In the genomic region with DNA sequence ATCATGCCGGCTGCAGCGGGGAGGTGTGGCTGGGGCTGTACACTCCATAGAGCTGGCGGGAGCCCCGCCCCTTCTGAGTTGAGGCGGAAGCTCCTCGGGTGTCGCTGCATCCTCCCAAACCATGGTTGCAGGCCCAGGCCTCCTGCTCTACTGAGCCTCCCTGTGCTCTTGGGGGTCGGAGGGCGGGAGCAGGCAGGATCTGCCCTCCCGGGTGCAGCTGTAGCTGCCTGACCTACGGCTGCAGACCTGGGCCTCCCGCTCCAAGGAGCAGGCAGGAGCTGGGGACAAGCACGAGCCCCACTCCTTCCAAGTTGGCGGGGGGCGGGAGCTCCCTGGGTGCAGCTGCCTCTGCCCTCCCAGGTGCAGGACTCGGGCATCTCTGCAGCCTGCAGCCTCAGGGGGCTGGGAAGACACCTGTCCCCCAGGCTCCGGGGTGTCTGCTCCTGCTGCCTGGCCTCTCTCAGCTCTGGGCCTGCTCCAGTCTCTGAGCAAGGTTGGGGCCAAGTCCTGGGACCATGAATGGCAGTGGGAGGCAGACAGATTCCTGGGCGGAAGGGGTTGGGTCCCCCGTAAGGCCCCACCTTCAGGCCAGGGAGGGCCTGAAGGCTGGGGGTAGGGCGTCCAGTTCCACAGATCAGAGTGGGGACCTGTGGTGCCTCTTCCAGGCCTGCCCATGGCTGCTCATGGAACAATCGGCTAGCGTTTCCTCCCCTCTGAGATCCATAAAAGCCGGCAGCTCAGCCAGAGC, we compare ENCODE assay signal across 21 cellular contexts. TPM values are rescaled to one million over a fixed set of nuclear protein-coding genes. Genes with fewer than 3 reads are reported as not detected.
A peak's percentile ranks its signal among the peaks of the same experiment; 100 is the strongest.
DNase-seq lines count a peak whose midpoint lies in the region; ATAC-seq, FAIRE-seq and TF ChIP-seq lines count a peak whose summit lies in the region.
"Had no signal": no experiment of that assay in that cellular context is flagged by ENCODE, and none has a peak within 500 bp of the region (broad histone marks: within the 10 kb centered on the region; RNA-seq: fewer than 3 reads in every experiment).

No MANE protein-coding gene starts in this region.

- no peaks in the 10 kb centered on the region for H3K27me3 ChIP-seq in H9 (ENCODE audit: insufficient read depth, low read length)
- H3K27me3 ChIP-seq in NT2/D1 (ENCODE audit: insufficient read depth, insufficient read length): no peaks in the 10 kb centered on the region
- no peaks in the 10 kb centered on the region for H3K27me3 ChIP-seq in H1 (replicated peaks in 1 of 4; ENCODE audit: control insufficient read depth in 3 of 4, extremely low read depth in 1 of 4, insufficient read depth in 3 of 4, low read length in 3 of 4)
- no peaks in the 10 kb centered on the region for H3K27me3 ChIP-seq in HAP-1 (ENCODE audit: low read depth)

- intact Hi-C loops in sciatic nerve (cut with DNase I): no loop called here
- intact Hi-C loops in posterior vena cava (cut with DNase I): no loop called here

- H3K9ac ChIP-seq in H9 (ENCODE audit: extremely low read depth, insufficient read length, low read length) (no peak overlapping the region), NT2/D1 (ENCODE audit: insufficient read length, low read depth) (peak overlapping the region; percentile 10), H1 (replicated peaks in 1 of 4; ENCODE audit: extremely low read depth in 1 of 4, low read depth in 3 of 4, low read length in 3 of 4) (no peak overlapping the region)

- TF ChIP-seq POLR2A in H1 (IDR thresholded peaks at IDR 0.05; ENCODE audit: control extremely low read depth in 1 of 2, low read depth in 2 of 2, low read length in 2 of 2): no peak

- H3K4me3 ChIP-seq in NT2/D1 (ENCODE audit: insufficient read length, low read depth) (no peak overlapping the region), H1 (ENCODE audit: extremely low read depth in 1 of 4, insufficient read depth in 2 of 4, low read depth in 3 of 4, low read length in 4 of 4) (no peak overlapping the region), HAP-1 (no peak overlapping the region)

- no peak for TF ChIP-seq EP300 in H1 (IDR thresholded peaks at IDR 0.05; ENCODE audit: borderline replicate concordance in 1 of 2, low read depth in 2 of 2, low read length in 2 of 2)

- H3K79me1 ChIP-seq in H9 (ENCODE audit: insufficient read depth, low read depth, low read length, poor library complexity, severe bottlenecking) (no peaks in the 10 kb centered on the region), H1 (ENCODE audit: low read depth, low read length) (no peaks in the 10 kb centered on the region)

- FAIRE-seq in H1 (lab: Jason Lieb, UNC): no peak
- FAIRE-seq: GM12891, RCC 7860 had no signal

- H3K79me2 ChIP-seq in H9 (ENCODE audit: insufficient read depth, low read length): no peaks in the 10 kb centered on the region
- H3K79me2 ChIP-seq in H1 (ENCODE audit: control insufficient read depth in 1 of 2, insufficient read depth in 2 of 2, low read length in 2 of 2): no peaks in the 10 kb centered on the region

- H3K4ac ChIP-seq in H9 (ENCODE audit: low read depth, low read length) (no peak overlapping the region), H1 (replicated peaks; ENCODE audit: insufficient read length, low read depth, low read length) (no peak overlapping the region)

- H4K8ac ChIP-seq in H9 (replicated peaks; ENCODE audit: insufficient read length, low read depth, low read length): no peak overlapping the region
- H4K8ac ChIP-seq in H1 (ENCODE audit: extremely low read depth, insufficient read depth, low read length): no peak overlapping the region

- H3K9me3 Mint-ChIP-seq in H9 (peaks cover 0 to 3% of the 10 kb centered on the region in 2 experiments; a peak in 1 of 5 replicates), type B pancreatic cell (no peaks in the 10 kb centered on the region)
- H3K9me3 Mint-ChIP-seq: CD4-positive, alpha-beta T cell; HFFc6; IgD-negative memory B cell had no signal

- no peak overlapping the region for H2BK120ac ChIP-seq in H9 (ENCODE audit: low read depth, low read length, poor library complexity, severe bottlenecking)
- no peak overlapping the region for H2BK120ac ChIP-seq in H1 (replicated peaks; ENCODE audit: low read depth, low read length)

- peak; percentile 30 for ATAC-seq in sciatic nerve
- no peak for ATAC-seq in GM19351 (IDR thresholded peaks at IDR 0.05; ENCODE audit: unreplicated experiment)

- H2AK5ac ChIP-seq in H9 (ENCODE audit: insufficient read length, low read length) (no peak overlapping the region), H1 (ENCODE audit: low read depth, low read length) (peak overlapping the region; percentile 19; the same call in 1 of the 2 replicates)

- no peaks in the 10 kb centered on the region for H3K23me2 ChIP-seq in H9 (ENCODE audit: insufficient read length, low read depth, low read length, poor library complexity, severe bottlenecking)
- H3K23me2 ChIP-seq in H1 (ENCODE audit: low read depth, low read length): no peaks in the 10 kb centered on the region

- H3K4me2 ChIP-seq in H9 (ENCODE audit: insufficient read depth, insufficient read length, low read length) (no peak overlapping the region), H1 (ENCODE audit: insufficient read depth in 1 of 2, low read depth in 2 of 2, low read length in 2 of 2) (no peak overlapping the region)

- no peak overlapping the region for H3K27ac ChIP-seq in H9 (ENCODE audit: insufficient read length, low read depth, low read length)
- H3K27ac ChIP-seq in H1 (ENCODE audit: low read depth, low read length): no peak overlapping the region

- no peak overlapping the region for H3K18ac ChIP-seq in H9 (ENCODE audit: insufficient read length, low read depth, low read length)
- H3K18ac ChIP-seq in H1 (ENCODE audit: extremely low read depth, low read length): peak overlapping the region; percentile 41

- in situ Hi-C loops in HAP-1 (cut with MboI; ENCODE audit: low sequenced_read_pairs): no loop called here

- DNase-seq in H9: peak; percentile 82
- DNase-seq in NT2/D1 (ENCODE audit: low read depth, low spot score): no peak
- DNase-seq in H1 (ENCODE audit: low read depth in 1 of 2, low spot score in 2 of 2): no peak
- DNase-seq in sciatic nerve (ENCODE audit: low spot score): no peak
- DNase-seq in HAP-1 (ENCODE audit: low spot score in 2 of 2): no peak
- no peak for DNase-seq in type B pancreatic cell (ENCODE audit: extremely low spot score, unreplicated experiment)
- no peak for DNase-seq in posterior vena cava (ENCODE audit: low spot score)
- DNase-seq: ACHN; Calu3; CD4-positive, alpha-beta T cell; HFFc6; MV-4-11; NCI-H1436 treated with DMSO at 0.1 percent for 48 hours; NCI-H2081 treated with DMSO at 0.1 percent for 48 hours; NCI-H226; NCI-H526; SW 1271 had no signal

- H2BK12ac ChIP-seq in H9 (ENCODE audit: insufficient read length, low read depth, low read length) (no peak overlapping the region), H1 (ENCODE audit: low read depth, low read length) (no peak overlapping the region; the same call in 1 of the 2 replicates)

- TF ChIP-seq RAD21 in H1 (IDR thresholded peaks at IDR 0.05 in 1 of 2, conservative IDR thresholded peaks at IDR 0.05 in 1 of 2; ENCODE audit: low read depth in 2 of 2, low read length in 2 of 2): no peak

- no peaks in the 10 kb centered on the region for H3K9me3 ChIP-seq in H9 (ENCODE audit: control insufficient read depth, low read depth, low read length)
- peaks cover 3% of the 10 kb centered on the region; the same call in 1 of the 2 replicates for H3K9me3 ChIP-seq in NT2/D1 (ENCODE audit: insufficient read depth, low read length)
- no peaks in the 10 kb centered on the region for H3K9me3 ChIP-seq in H1 (ENCODE audit: insufficient read depth in 2 of 2, low read depth in 1 of 2, low read length in 1 of 2)
- no peaks in the 10 kb centered on the region for H3K9me3 ChIP-seq in HAP-1

- H3K27ac Mint-ChIP-seq in H9 (no peak overlapping the region; a peak in 2 of 7 replicates), type B pancreatic cell (no peak overlapping the region)
- H3K27ac Mint-ChIP-seq: CD4-positive, alpha-beta T cell; HFFc6; IgD-negative memory B cell had no signal

- no peak overlapping the region for H3K4me3 Mint-ChIP-seq in H9
- no peak overlapping the region for H3K4me3 Mint-ChIP-seq in type B pancreatic cell
- H3K4me3 Mint-ChIP-seq: CD4-positive, alpha-beta T cell; HFFc6 had no signal

- H3K36me3 Mint-ChIP-seq in H9 (ENCODE audit: insufficient read depth in 1 of 3, low read depth in 3 of 3): no peaks in the 10 kb centered on the region
- no peaks in the 10 kb centered on the region for H3K36me3 Mint-ChIP-seq in type B pancreatic cell
- H3K36me3 Mint-ChIP-seq: IgD-negative memory B cell had no signal

- WGBS in H9 (ENCODE audit: extremely low coverage, insufficient read length, low lambda C conversion rate): no CpG with 5 or more reads among the region's 23 CpGs
- WGBS in H1 (ENCODE audit: extremely low coverage in 1 of 2, insufficient coverage in 1 of 2, insufficient read length in 1 of 2, insufficient replicate concordance in 2 of 2, low coverage in 1 of 2, low lambda C conversion rate in 2 of 2, missing lambda C conversion rate in 1 of 2), 2 experiments: 83% methylated on average over 23 of the region's 23 CpGs; no CpG with 5 or more reads in 1 of the 2 experiments

- H3K14ac ChIP-seq in H9 (ENCODE audit: insufficient read depth, low read length): no peak overlapping the region
- no peak overlapping the region for H3K14ac ChIP-seq in H1 (ENCODE audit: insufficient read length)

- H3K4me1 Mint-ChIP-seq in H9 (peaks cover 38 to 42% of the 10 kb centered on the region in 2 experiments), type B pancreatic cell (ENCODE audit: unreplicated experiment) (peaks cover 9% of the 10 kb centered on the region)

- no peak overlapping the region for H2AFZ ChIP-seq in H9 (ENCODE audit: low read length)
- no peak overlapping the region; the same call in 1 of the 2 replicates for H2AFZ ChIP-seq in H1 (ENCODE audit: low read length)

- H2BK15ac ChIP-seq in H9 (ENCODE audit: low read depth, low read length) (no peak overlapping the region), H1 (ENCODE audit: low read length) (peak overlapping the region; percentile 16; the same call in 1 of the 2 replicates)

- H3K56ac ChIP-seq in H9 (ENCODE audit: insufficient read length, low read depth, low read length) (no peak overlapping the region), H1 (replicated peaks; ENCODE audit: insufficient read length, low read depth, low read length) (no peak overlapping the region)

- no peak overlapping the region for H3T11ph ChIP-seq in H9 (ENCODE audit: low read length)

- H3K23ac ChIP-seq in H9 (ENCODE audit: insufficient read length, low read depth, low read length): no peak overlapping the region
- H3K23ac ChIP-seq in H1 (ENCODE audit: insufficient read length): no peak overlapping the region

- H4K5ac ChIP-seq in H9 (ENCODE audit: insufficient read length, low read depth, low read length) (no peak overlapping the region), H1 (ENCODE audit: insufficient read length, low read depth, low read length) (peak overlapping the region; percentile 59)

- H4K20me1 ChIP-seq in H9 (ENCODE audit: control insufficient read depth, insufficient read depth, insufficient read length) (no peaks in the 10 kb centered on the region), H1 (replicated peaks in 1 of 2; ENCODE audit: control insufficient read depth in 1 of 2, insufficient read depth in 2 of 2, low read length in 2 of 2) (no peaks in the 10 kb centered on the region)

- CTCF ChIA-PET in H1 (lab: Charles Lee; ENCODE audit: partially characterized antibody): interaction anchor here (0.8 to 2.9 kb wide), 11 partner anchors 9 to 346 kb away, joined by 3 to 12 read pairs (median 4); no protein-coding TSS in a partner anchor

- H3K36me3 ChIP-seq in NT2/D1 (ENCODE audit: insufficient read depth, insufficient read length, low read length) (no peaks in the 10 kb centered on the region), H1 (ENCODE audit: control insufficient read depth in 2 of 4, insufficient read depth in 4 of 4, low read length in 3 of 4) (no peaks in the 10 kb centered on the region), HAP-1 (replicated peaks) (no peaks in the 10 kb centered on the region)

- POLR2A ChIA-PET in H1 (lab: Charles Lee; ENCODE audit: partially characterized antibody): interaction anchor here (0.6 kb wide), 1 partner anchor 1414 kb away, joined by 3 read pairs; no protein-coding TSS in a partner anchor

- H4K91ac ChIP-seq in H9 (ENCODE audit: insufficient read length, low read depth, low read length) (no peak overlapping the region), H1 (replicated peaks; ENCODE audit: insufficient read length, low read length) (peak overlapping the region; percentile 3)

- no peak overlapping the region for H2BK5ac ChIP-seq in H9 (ENCODE audit: insufficient read length, low read length)
- no peak overlapping the region for H2BK5ac ChIP-seq in H1 (ENCODE audit: low read depth, low read length)

- no peaks in the 10 kb centered on the region for H3K4me1 ChIP-seq in H9 (ENCODE audit: insufficient read depth, low read length)
- H3K4me1 ChIP-seq in NT2/D1 (ENCODE audit: insufficient read depth, insufficient read length): peaks cover 3% of the 10 kb centered on the region
- peaks cover 2 to 17% (median 11%) of the 10 kb centered on the region in 4 experiments for H3K4me1 ChIP-seq in H1 (replicated peaks in 1 of 4; ENCODE audit: control insufficient read depth in 3 of 4, insufficient read depth in 4 of 4, low read length in 3 of 4)
- peaks cover 4% of the 10 kb centered on the region for H3K4me1 ChIP-seq in HAP-1

- H2BK20ac ChIP-seq in H9 (ENCODE audit: low read depth, low read length, poor library complexity, severe bottlenecking) (no peak overlapping the region), H1 (ENCODE audit: low read length) (0 out of 2 replicates have a peak overlapping the region, but pooled peaks have one; percentile 48)

- TF ChIP-seq CTCF in H9 (conservative IDR thresholded peaks at IDR 0.05) (no peak), H1 (IDR thresholded peaks at IDR 0.05; ENCODE audit: control extremely low read depth in 1 of 3, insufficient read depth in 1 of 3, low read depth in 1 of 3, low read length in 3 of 3) (no peak), type B pancreatic cell (conservative IDR thresholded peaks at IDR 0.05) (no peak)

- H3K27me3 Mint-ChIP-seq in H9 (ENCODE audit: low read depth): no peaks in the 10 kb centered on the region
- H3K27me3 Mint-ChIP-seq in type B pancreatic cell: peaks cover 4% of the 10 kb centered on the region
- H3K27me3 Mint-ChIP-seq: CD4-positive, alpha-beta T cell; IgD-negative memory B cell had no signal

RNA-seq across cellular contexts. Expression of gene SC5D, which starts 46.4 kb away (rescaled TPM):
- 90.4 and 92.0 TPM in 2 replicates for total RNA-seq in H9 (2021)
- total RNA-seq in H1 (2021; fragmentation: NEBNext Ultra II Directional; extraction: Animal tissue kit (Norgen Biotek cat#: 25700)): 71.4 and 73.9 TPM in 2 replicates
- polyA plus RNA-seq in H1 (2011; rRNA removed): 44.7 and 90.3 TPM in 2 replicates
- 75.4 TPM for polyA plus RNA-seq in H1 (2011; cell fraction: cytosol; rRNA removed)
- 92.3 TPM for polyA plus RNA-seq in H1 (2011; cell fraction: nucleus; rRNA removed)
- polyA plus RNA-seq in H1 (2012, experiment 1 of 2): 69.2 to 167 TPM (median 86.3 TPM) in 4 replicates
- polyA plus RNA-seq in H1 (2012, experiment 2 of 2): 14.1 TPM
- polyA plus RNA-seq in H1 (2013, experiment 1 of 2): 208 TPM
- polyA plus RNA-seq in H1 (2013, experiment 2 of 2): 224 TPM
- polyA minus RNA-seq in H1 (2011; rRNA and poly(A)+ RNA removed): 183 and 296 TPM in 2 replicates
- polyA minus RNA-seq in H1 (2011; cell fraction: cytosol; rRNA and poly(A)+ RNA removed): 105 TPM
- 174 TPM for polyA minus RNA-seq in H1 (2011; cell fraction: nucleus; rRNA and poly(A)+ RNA removed)
- 60.0 TPM for total RNA-seq in sciatic nerve
- total RNA-seq in type B pancreatic cell (ENCODE audit: low replicate concordance): 43.9 and 48.0 TPM in 2 replicates
- total RNA-seq in posterior vena cava: 10 to 100 TPM; 21.5 to 27.4 TPM
